ENCODE assay signal across 8 cellular contexts in genomic region chr6:131135244-131136020, GRCh38. TPM values are rescaled to one million over a fixed set of nuclear protein-coding genes. Genes with fewer than 3 reads are reported as not detected.
A peak's percentile ranks its signal among the peaks of the same experiment; 100 is the strongest.
DNase-seq lines count a peak whose midpoint lies in the region; ATAC-seq and TF ChIP-seq lines count a peak whose summit lies in the region.

TSS of gene AKAP7 (plus strand) at chr6:131135467. CDS start at chr6:131135764, 297 bp downstream.

- H3K36me3 ChIP-seq in OCI-LY7 (ENCODE audit: insufficient read depth, low read length) (no peaks in the 10 kb centered on the region), esophagus squamous epithelium (no peaks in the 10 kb centered on the region), muscle layer of duodenum (ENCODE audit: control insufficient read depth in 1 of 2, insufficient read depth in 2 of 2, low read length in 2 of 2) (no peaks in the 10 kb centered on the region)

- no peaks in the 10 kb centered on the region for H3K9me3 ChIP-seq in OCI-LY7 (ENCODE audit: low read length)
- H3K9me3 ChIP-seq in esophagus squamous epithelium: no peaks in the 10 kb centered on the region
- H3K9me3 ChIP-seq in muscle layer of duodenum (ENCODE audit: control insufficient read depth in 1 of 2, low read length in 2 of 2): no peaks in the 10 kb centered on the region

- peak within 1 kb of the TSS; percentile 66 for H3K4me3 ChIP-seq in OCI-LY7 (ENCODE audit: low read depth, low read length, poor library complexity, severe bottlenecking)
- peak within 1 kb of the TSS; percentile 74 to 94 (median 79) for H3K4me3 ChIP-seq in esophagus squamous epithelium
- peak within 1 kb of the TSS; percentile 89 to 92 for H3K4me3 ChIP-seq in muscle layer of duodenum (ENCODE audit: low read depth in 1 of 2, low read length in 2 of 2)

- H3K27ac ChIP-seq in OCI-LY7 (ENCODE audit: low read depth, low read length, poor library complexity, severe bottlenecking) (peak within 1 kb of the TSS; percentile 34), esophagus squamous epithelium (peak within 1 kb of the TSS; percentile 90 to 97 (median 93)), muscle layer of duodenum (ENCODE audit: low read length) (peak within 1 kb of the TSS; percentile 83)

- peaks cover 14% of the 10 kb centered on the region for H3K4me1 ChIP-seq in OCI-LY7 (ENCODE audit: insufficient read depth, low read length, poor library complexity, severe bottlenecking)
- H3K4me1 ChIP-seq in esophagus squamous epithelium: peaks cover 5 to 25% (median 7%) of the 10 kb centered on the region in 3 donors
- H3K4me1 ChIP-seq in muscle layer of duodenum (ENCODE audit: control insufficient read depth in 1 of 2, insufficient read depth in 2 of 2, low read length in 2 of 2): no peaks in the 10 kb centered on the region

- peak in 2 of 4 donors; percentile 28 to 65 for TF ChIP-seq POLR2A in esophagus squamous epithelium (IDR thresholded peaks at IDR 0.05)

- POLR2A ChIA-PET in OCI-LY7 (lab: Charles Lee): no interaction called here

- 0 to 4% methylated on average over 13 to 36 of the region's 99 CpGs for WGBS in esophagus squamous epithelium, 2 donors

- CTCF ChIA-PET in OCI-LY7 (lab: Charles Lee; ENCODE audit: unreplicated experiment): no interaction called here

- intact Hi-C loops in OCI-LY7 (cut with micrococcal nuclease; ENCODE audit: unreplicated experiment): no loop called here
- intact Hi-C loops in esophagus squamous epithelium (cut with DNase I): no loop called here

- H3K9me2 ChIP-seq in OCI-LY7 (ENCODE audit: insufficient read depth, low read length): no peaks in the 10 kb centered on the region

- ATAC-seq in HG02973 (IDR thresholded peaks at IDR 0.05; ENCODE audit: unreplicated experiment): peak; percentile 73

- H4K20me1 ChIP-seq in OCI-LY7 (ENCODE audit: insufficient read depth, low read length): no peaks in the 10 kb centered on the region

- H2AFZ ChIP-seq in OCI-LY7 (ENCODE audit: low read length): peak within 1 kb of the TSS; percentile 93

- BruUV-seq in OCI-LY7 (replicated peaks; lab: Mats Ljungman, UMichigan): no TSS peak

- no peak for TF ChIP-seq CTCF in OCI-LY7 (conservative IDR thresholded peaks at IDR 0.05; ENCODE audit: low read length)
- no peak for TF ChIP-seq CTCF in esophagus squamous epithelium (IDR thresholded peaks at IDR 0.05)

- no peaks in the 10 kb centered on the region for H3K79me2 ChIP-seq in OCI-LY7 (ENCODE audit: insufficient read depth, low read depth, low read length)

- H3K27me3 ChIP-seq in esophagus squamous epithelium (no peaks in the 10 kb centered on the region), muscle layer of duodenum (ENCODE audit: low read depth, low read length) (no peaks in the 10 kb centered on the region)

- peak; percentile 35 to 41 for DNase-seq in NOMO-1 (lab: John Stamatoyannopoulos, UW; ENCODE audit: unreplicated experiment in 2 of 2)
- no peak for DNase-seq in NOMO-1 treated with dmso at 0.1 percent for 144 hours (lab: John Stamatoyannopoulos, UW; ENCODE audit: unreplicated experiment)
- DNase-seq in OCI-LY7 (ENCODE audit: low spot score): peak; percentile 71
- peak; percentile 41 for DNase-seq in activated T-helper 1 cell treated with Interleukin-2 at 50 U/mL for 16 hours (ENCODE audit: low read depth)
- peak; percentile 8 for DNase-seq in esophagus squamous epithelium (lab: John Stamatoyannopoulos, UW)
- peak; percentile 9 to 46 for DNase-seq in stimulated activated CD8-positive, alpha-beta memory T cell treated with anti-CD3 and anti-CD28 coated beads, Interleukin-7, amount 100 ng/mL, for 4 hours (ENCODE audit: low read depth in 2 of 2)

- peak within 1 kb of the TSS; percentile 78 for H3K4me2 ChIP-seq in OCI-LY7 (ENCODE audit: low read length)

RNA-seq across cellular contexts. Expression of gene AKAP7, which starts in this region (rescaled TPM):
- total RNA-seq in OCI-LY7 (2014; rRNA removed; shearing (Covaris generic)): 3.8 and 5.6 TPM in 2 replicates
- total RNA-seq in OCI-LY7 (2022): 6.9 and 11.0 TPM in 2 replicates
- total RNA-seq in esophagus squamous epithelium: 10 to 100 TPM in 1 of 4 donors, 1 to 10 TPM in 3; 2.1 to 11.4 (median 4.4) TPM

Comparison
In these comparisons a context has a peak if more than half of its experiments do, and no peak if none do; other contexts are left out.
1. H3K27ac ChIP-seq: peak in every context shown above with its lines; median percentile 93 in esophagus squamous epithelium; 83 in muscle layer of duodenum; 34 in OCI-LY7.